In genomic region chrX:134139090-134139489, GRCh38 we compare ENCODE assay signal across 24 cellular contexts.
"Had no signal": no experiment of that assay in that cellular context is flagged by ENCODE, and none has a peak within 500 bp of the region (broad histone marks: within the 10 kb centered on the region; RNA-seq: fewer than 3 reads in every experiment).

No MANE protein-coding gene starts in this region.

- H3K4me3 ChIP-seq: coronary artery, dorsolateral prefrontal cortex, esophagus squamous epithelium, gastrocnemius medialis, heart right ventricle, left lung, lower lobe of right lung, mucosa of descending colon had no signal

- H3K36me3 ChIP-seq: esophagus squamous epithelium, gastrocnemius medialis, heart right ventricle, left lung, lower lobe of right lung had no signal

- H3K27ac ChIP-seq: coronary artery, dorsolateral prefrontal cortex, epithelial cell of prostate, esophagus squamous epithelium, gastrocnemius medialis, heart right ventricle, left lung, lower lobe of right lung had no signal

- H3K9me3 ChIP-seq: esophagus squamous epithelium, gastrocnemius medialis, heart right ventricle, left lung, lower lobe of right lung, mucosa of descending colon had no signal

- DNase-seq: dorsolateral prefrontal cortex; effector CD4-positive, alpha-beta T cell; effector memory CD4-positive, alpha-beta T cell; erythroblast; esophagus squamous epithelium; foreskin fibroblast; foreskin melanocyte; gastrocnemius medialis; glutamatergic neuron; head of caudate nucleus; heart right ventricle; hippocampal formation; left cardiac atrium; left lung; left ventricle myocardium superior; lower lobe of right lung; mesenchymal stem cell; mucosa of descending colon; naive B cell had no signal

- H3K27me3 ChIP-seq: esophagus squamous epithelium, gastrocnemius medialis, left lung had no signal

- FAIRE-seq: islet of Langerhans, keratinocyte had no signal

- H3K4me1 ChIP-seq: esophagus squamous epithelium, gastrocnemius medialis, heart right ventricle, left lung, lower lobe of right lung had no signal

- ATAC-seq: esophagus mucosa, gastrocnemius medialis, heart right ventricle, left cardiac atrium, left lung, left ventricle myocardium superior, lower lobe of right lung, mucosa of descending colon had no signal
